In the genomic region with DNA sequence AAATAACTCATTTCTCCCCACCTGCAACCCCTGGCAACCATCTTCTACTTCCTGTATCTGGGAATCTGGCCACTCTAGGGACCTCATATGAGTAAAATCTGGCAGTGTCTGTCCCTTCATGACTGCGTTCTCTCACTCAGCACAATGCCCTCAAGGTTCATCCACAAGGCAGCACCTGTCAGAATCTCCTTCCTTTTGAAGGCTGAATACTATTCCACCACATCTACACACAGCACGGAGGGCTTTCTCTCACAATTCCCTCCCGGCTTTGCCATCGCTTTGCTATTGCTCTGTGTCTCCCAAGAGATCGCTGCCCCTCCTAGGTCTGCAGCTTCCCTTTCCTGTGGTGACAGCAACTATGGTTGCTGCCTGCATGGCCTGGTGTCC, we compare ENCODE assay signal across 17 cellular contexts.
DNase-seq lines count a peak whose midpoint lies in the region; ATAC-seq and TF ChIP-seq lines count a peak whose summit lies in the region.
"Had no signal": no experiment of that assay in that cellular context is flagged by ENCODE, and none has a peak within 500 bp of the region (broad histone marks: within the 10 kb centered on the region; RNA-seq: fewer than 3 reads in every experiment).

No MANE protein-coding gene starts in this region.

- ATAC-seq in Panc1 (no peak), right cardiac atrium (no peak), gastrocnemius medialis (peak; percentile 3 to 13), HG03378 (IDR thresholded peaks at IDR 0.05; ENCODE audit: unreplicated experiment) (no peak)
- ATAC-seq: activated CD8-positive, alpha-beta T cell treated with anti-CD3 and anti-CD28 coated beads, Interleukin-2, amount 10 ng/mL, durations not matched to agents 7 days and 5 days; activated T-cell treated with anti-CD3 and anti-CD28 coated beads, Interleukin-2, amount 50 U/mL, for 4 hours had no signal

- no peaks in the 10 kb centered on the region for H3K27me3 Mint-ChIP-seq in Caco-2 (ENCODE audit: insufficient read depth, unreplicated experiment)
- H3K27me3 Mint-ChIP-seq: activated naive CD4-positive, alpha-beta T cell treated with anti-CD3 and anti-CD28 coated beads, Interleukin-2, amount 10 ng/mL, durations not matched to agents 7 days and 5 days had no signal

- H3K27ac Mint-ChIP-seq in Caco-2 (ENCODE audit: unreplicated experiment): peak overlapping the region; percentile 60
- H3K27ac Mint-ChIP-seq: activated CD8-positive, alpha-beta T cell treated with anti-CD3 and anti-CD28 coated beads, Interleukin-2, amount 10 ng/mL, durations not matched to agents 7 days and 5 days; activated naive CD4-positive, alpha-beta T cell treated with anti-CD3 and anti-CD28 coated beads, Interleukin-2, amount 10 ng/mL, durations not matched to agents 7 days and 5 days; T-helper 2 cell treated with Interferon-gamma antibody and Interleukin-4, amounts not matched to agents 5 μg/mL and 100 μg/mL, for 36 hours had no signal

- DNase-seq in Caco-2 (no peak), Panc1 (ENCODE audit: low read depth, low spot score) (no peak), right cardiac atrium (no peak), gastrocnemius medialis (no peak), HCEC 1CT (no peak)
- DNase-seq in activated CD4-positive, alpha-beta T cell treated with anti-CD3 and anti-CD28 coated beads, Interleukin-2, amount 50 U/mL, for 4 hours: no peak
- DNase-seq: activated CD8-positive, alpha-beta T cell treated with anti-CD3 and anti-CD28 coated beads, Interleukin-2, amount 10 ng/mL, durations not matched to agents 7 days and 5 days; activated naive CD4-positive, alpha-beta T cell treated with anti-CD3 and anti-CD28 coated beads, Interleukin-2, amount 10 ng/mL, durations not matched to agents 7 days and 5 days; activated T-cell treated with anti-CD3 and anti-CD28 coated beads, Interleukin-2, amount 50 U/mL, for 4 hours; Karpas-422; NCI-H526 treated with DMSO at 0.1 percent for 48 hours; OCI-M1; testis had no signal

- no peaks in the 10 kb centered on the region for H3K9me3 Mint-ChIP-seq in Caco-2 (ENCODE audit: unreplicated experiment)
- H3K9me3 Mint-ChIP-seq: activated naive CD4-positive, alpha-beta T cell treated with anti-CD3 and anti-CD28 coated beads, Interleukin-2, amount 10 ng/mL, durations not matched to agents 7 days and 5 days; activated T-cell treated with anti-CD3 and anti-CD28 coated beads, Interleukin-2, amount 50 U/mL, for 4 hours; T-helper 2 cell treated with Interferon-gamma antibody and Interleukin-4, amounts not matched to agents 5 μg/mL and 100 μg/mL, for 36 hours had no signal

- H3K4me1 Mint-ChIP-seq in Caco-2 (ENCODE audit: low read depth, unreplicated experiment): peaks cover 22% of the 10 kb centered on the region
- H3K4me1 Mint-ChIP-seq: activated naive CD4-positive, alpha-beta T cell treated with anti-CD3 and anti-CD28 coated beads, Interleukin-2, amount 10 ng/mL, durations not matched to agents 7 days and 5 days had no signal

- POLR2A ChIA-PET in Caco-2 (lab: Charles Lee): no interaction called here
- POLR2A ChIA-PET in Panc1 (lab: Charles Lee): no interaction called here

- H3K4me3 Mint-ChIP-seq in Caco-2 (ENCODE audit: unreplicated experiment): no peak overlapping the region
- H3K4me3 Mint-ChIP-seq: activated CD8-positive, alpha-beta T cell treated with anti-CD3 and anti-CD28 coated beads, Interleukin-2, amount 10 ng/mL, durations not matched to agents 7 days and 5 days; activated naive CD4-positive, alpha-beta T cell treated with anti-CD3 and anti-CD28 coated beads, Interleukin-2, amount 10 ng/mL, durations not matched to agents 7 days and 5 days; activated T-cell treated with anti-CD3 and anti-CD28 coated beads, Interleukin-2, amount 50 U/mL, for 4 hours; T-helper 2 cell treated with Interferon-gamma antibody and Interleukin-4, amounts not matched to agents 5 μg/mL and 100 μg/mL, for 36 hours had no signal

- WGBS in right cardiac atrium: 56% methylated on average over 5 of the region's 5 CpGs

- no peaks in the 10 kb centered on the region; the same call in 1 of the 2 replicates for H3K36me3 ChIP-seq in Caco-2 (ENCODE audit: control insufficient read depth, insufficient read depth, low read length)
- H3K36me3 ChIP-seq in Panc1 (ENCODE audit: control insufficient read depth, insufficient read depth, low read length): no peaks in the 10 kb centered on the region
- no peaks in the 10 kb centered on the region for H3K36me3 ChIP-seq in gastrocnemius medialis
- H3K36me3 ChIP-seq: colonic mucosa had no signal

- in situ Hi-C loops in Panc1 (cut with HindIII; ENCODE audit: low pct_unique_long_range_greater_than_20kb, low sequenced_read_pairs): no loop called here
- in situ Hi-C loops in gastrocnemius medialis (cut with MboI; ENCODE audit: low sequenced_read_pairs in 4 of 4): loop anchor here in 2 of 4 donors (5.0 kb wide), 2 partner anchors 53 to 58 kb away; no protein-coding TSS in a partner anchor

- H3K4me3 ChIP-seq in Caco-2 (ENCODE audit: low read depth, low read length) (no peak overlapping the region), Panc1 (ENCODE audit: low read depth in 2 of 2, low read length in 2 of 2) (no peak overlapping the region), right cardiac atrium (ENCODE audit: low read length) (no peak overlapping the region), gastrocnemius medialis (no peak overlapping the region)
- H3K4me3 ChIP-seq: colonic mucosa, SK-N-MC, testis had no signal

- intact Hi-C loops in Caco-2 (cut with micrococcal nuclease; ENCODE audit: unreplicated experiment): loop anchor here (10.0 kb wide), 1 partner anchor 230 kb away; no protein-coding TSS in a partner anchor
- intact Hi-C loops in Panc1 (cut with micrococcal nuclease; ENCODE audit: unreplicated experiment): no loop called here
- intact Hi-C loops in right cardiac atrium (cut with DNase I): no loop called here
- intact Hi-C loops in gastrocnemius medialis (cut with DNase I; ENCODE audit: low total_unique reads): loop anchor here (5.0 kb wide), 2 partner anchors 172 to 237 kb away; no protein-coding TSS in a partner anchor

- H3K27me3 ChIP-seq in Caco-2 (replicated peaks; ENCODE audit: control insufficient read depth, insufficient read depth, low read length) (no peaks in the 10 kb centered on the region), Panc1 (ENCODE audit: control insufficient read depth, insufficient read depth, low read length) (no peaks in the 10 kb centered on the region), right cardiac atrium (ENCODE audit: control insufficient read depth, insufficient read depth) (no peaks in the 10 kb centered on the region), gastrocnemius medialis (no peaks in the 10 kb centered on the region)
- H3K27me3 ChIP-seq: colonic mucosa, testis had no signal

- no TSS peak for BruUV-seq in Caco-2 (replicated peaks; lab: Mats Ljungman, UMichigan)
- no TSS peak for BruUV-seq in Panc1 (replicated peaks; lab: Mats Ljungman, UMichigan)

- peak overlapping the region; percentile 71; the same call in 1 of the 2 replicates for H3K27ac ChIP-seq in Panc1 (ENCODE audit: low read length)
- H3K27ac ChIP-seq in right cardiac atrium (ENCODE audit: low read length): peak overlapping the region; percentile 80
- peak overlapping the region; percentile 79 to 91 (median 86) for H3K27ac ChIP-seq in gastrocnemius medialis
- H3K27ac ChIP-seq: colonic mucosa, SK-N-MC, testis had no signal

- H3K9me3 ChIP-seq in Caco-2 (no peaks in the 10 kb centered on the region), Panc1 (ENCODE audit: control insufficient read depth, insufficient read depth, low read depth, low read length) (no peaks in the 10 kb centered on the region), right cardiac atrium (ENCODE audit: control insufficient read depth, low read length) (no peaks in the 10 kb centered on the region), gastrocnemius medialis (no peaks in the 10 kb centered on the region)
- H3K9me3 ChIP-seq: colonic mucosa, testis had no signal

- no peak for TF ChIP-seq POLR2A in gastrocnemius medialis (IDR thresholded peaks at IDR 0.05)

- CTCF ChIA-PET in Caco-2 (lab: Charles Lee) (no interaction called here), Panc1 (lab: Charles Lee) (no interaction called here)

- H3K36me3 Mint-ChIP-seq in Caco-2 (ENCODE audit: insufficient read depth, unreplicated experiment): no peaks in the 10 kb centered on the region
- H3K36me3 Mint-ChIP-seq: activated naive CD4-positive, alpha-beta T cell treated with anti-CD3 and anti-CD28 coated beads, Interleukin-2, amount 10 ng/mL, durations not matched to agents 7 days and 5 days had no signal

- H3K4me1 ChIP-seq in Caco-2 (peaks cover 38% of the 10 kb centered on the region), Panc1 (ENCODE audit: control insufficient read depth, insufficient read depth, low read length) (peaks cover 62% of the 10 kb centered on the region), right cardiac atrium (ENCODE audit: control insufficient read depth, insufficient read depth, low read length) (peaks cover 11% of the 10 kb centered on the region), gastrocnemius medialis (peaks cover 16 to 19% of the 10 kb centered on the region in 2 donors)
- H3K4me1 ChIP-seq: testis had no signal

- TF ChIP-seq CTCF in Caco-2 (IDR thresholded peaks at IDR 0.05; ENCODE audit: insufficient read depth in 1 of 2, low read depth in 1 of 2, low read length in 1 of 2, severe bottlenecking in 1 of 2, unreplicated experiment in 1 of 2): no peak
- no peak for TF ChIP-seq CTCF in Panc1 (IDR thresholded peaks at IDR 0.05)
- TF ChIP-seq CTCF in gastrocnemius medialis (IDR thresholded peaks at IDR 0.05 in 4 of 5, conservative IDR thresholded peaks at IDR 0.05 in 1 of 5): no peak

Comparison
In these comparisons a context has a peak if more than half of its experiments do, and no peak if none do; other contexts are left out.
1. ATAC-seq: peak in gastrocnemius medialis (2 of 2); none in Panc1 (single experiment), right cardiac atrium (0 of 2) and HG03378 (single experiment).
2. intact Hi-C loops: an anchor here in Caco-2 (10.0 kb wide) and gastrocnemius medialis (5.0 kb wide); none called in Panc1 and right cardiac atrium.
3. Peak in every context shown above with its lines, with median percentiles within 50 percentile points of each other: H3K27ac ChIP-seq.